Comparison of ENCODE assay signal across 12 cellular contexts in genomic region chr1:165988275-165988674, GRCh38.
"Had no signal": no experiment of that assay in that cellular context is flagged by ENCODE, and none has a peak within 500 bp of the region (broad histone marks: within the 10 kb centered on the region; RNA-seq: fewer than 3 reads in every experiment).

No MANE protein-coding gene starts in this region.

- H3K4me3 ChIP-seq: hepatocyte, right atrium auricular region, uterus had no signal

- H3K4me1 Mint-ChIP-seq: activated naive CD8-positive, alpha-beta T cell treated with anti-CD3 and anti-CD28 coated beads for 36 hours; natural killer cell had no signal

- H3K4me1 ChIP-seq: right atrium auricular region, uterus had no signal

- H3K4me3 Mint-ChIP-seq: activated naive CD8-positive, alpha-beta T cell treated with anti-CD3 and anti-CD28 coated beads for 36 hours; natural killer cell had no signal

- H3K36me3 ChIP-seq: brain microvascular endothelial cell, right atrium auricular region, uterus had no signal

- DNase-seq: activated gamma-delta T cell; activated naive CD8-positive, alpha-beta T cell treated with anti-CD3 and anti-CD28 coated beads for 36 hours; activated T-cell treated with anti-CD3 and anti-CD28 coated beads, Interleukin-2, amount 50 U/mL, for 48 hours; brain microvascular endothelial cell; dermis blood vessel endothelial cell; left cardiac atrium; natural killer cell; nucleus accumbens; small intestine; uterus had no signal

- H3K9me3 Mint-ChIP-seq: activated naive CD8-positive, alpha-beta T cell treated with anti-CD3 and anti-CD28 coated beads for 36 hours had no signal

- H3K27me3 ChIP-seq: brain microvascular endothelial cell, hepatocyte, right atrium auricular region, uterus had no signal

- H2AFZ ChIP-seq: hepatocyte had no signal

- H3K36me3 Mint-ChIP-seq: activated naive CD8-positive, alpha-beta T cell treated with anti-CD3 and anti-CD28 coated beads for 36 hours; natural killer cell had no signal

- H3K4me2 ChIP-seq: hepatocyte had no signal

- ATAC-seq: left cardiac atrium, natural killer cell had no signal

- H3K27ac Mint-ChIP-seq: activated naive CD8-positive, alpha-beta T cell treated with anti-CD3 and anti-CD28 coated beads for 36 hours; natural killer cell had no signal

- H3K79me2 ChIP-seq: hepatocyte had no signal

- H3K9me3 ChIP-seq: uterus had no signal

- H3K27ac ChIP-seq: brain microvascular endothelial cell, hepatocyte, right atrium auricular region, uterus had no signal
